26 cellular contexts compared by ENCODE assay signal in genomic region chr2:224776795-224777562, GRCh38.
A peak's percentile ranks its signal among the peaks of the same experiment; 100 is the strongest.
DNase-seq lines count a peak whose midpoint lies in the region; ATAC-seq and TF ChIP-seq lines count a peak whose summit lies in the region.
"Had no signal": no experiment of that assay in that cellular context is flagged by ENCODE, and none has a peak within 500 bp of the region (broad histone marks: within the 10 kb centered on the region; RNA-seq: fewer than 3 reads in every experiment).

No MANE protein-coding gene starts in this region.

- H3K27ac ChIP-seq in SU-DHL-6 (ENCODE audit: low read depth, low read length) = peak overlapping the region; percentile 55
- H3K27ac ChIP-seq: ovary, right atrium auricular region, tibial artery had no signal

- H3K9me3 ChIP-seq in SU-DHL-6 (ENCODE audit: insufficient read depth, low read length) = no peaks in the 10 kb centered on the region
- H3K9me3 ChIP-seq: ovary, right atrium auricular region, tibial artery had no signal

- no peak for ATAC-seq in activated naive CD8-positive, alpha-beta T cell treated with anti-CD3 and anti-CD28 coated beads, Interleukin-2, amount 50 U/mL, for 24 hours
- ATAC-seq in stimulated activated naive CD8-positive, alpha-beta T cell treated with anti-CD3 and anti-CD28 coated beads, Interleukin-15, amount 100 ng/mL, for 72 hours = no peak
- ATAC-seq: WTC11 had no signal

- H3K27me3 ChIP-seq in SU-DHL-6 (ENCODE audit: low read length) = no peaks in the 10 kb centered on the region
- H3K27me3 ChIP-seq: dorsolateral prefrontal cortex, ovary, right atrium auricular region, tibial artery had no signal

- H3K4me2 ChIP-seq in SU-DHL-6 (ENCODE audit: low read depth, low read length, poor library complexity, severe bottlenecking) = peak overlapping the region; percentile 18

- H3K4me3 Mint-ChIP-seq in activated naive CD8-positive, alpha-beta T cell = no peak overlapping the region
- no peak overlapping the region for H3K4me3 Mint-ChIP-seq in activated naive CD8-positive, alpha-beta T cell treated with anti-CD3 and anti-CD28 coated beads, Interleukin-2, amount 50 U/mL, for 24 hours
- no peak overlapping the region for H3K4me3 Mint-ChIP-seq in immature natural killer cell
- H3K4me3 Mint-ChIP-seq in stimulated activated naive CD8-positive, alpha-beta T cell treated with anti-CD3 and anti-CD28 coated beads, Interleukin-15, amount 100 ng/mL, for 72 hours = no peak overlapping the region
- H3K4me3 Mint-ChIP-seq in T-helper 2 cell treated with Interferon-gamma antibody and Interleukin-4, amounts not matched to agents 5 μg/mL and 100 μg/mL, for 36 hours = no peak overlapping the region
- H3K4me3 Mint-ChIP-seq: WTC11 had no signal

- no peak for DNase-seq in activated naive CD8-positive, alpha-beta T cell treated with anti-CD3 and anti-CD28 coated beads, Interleukin-2, amount 50 U/mL, for 24 hours
- no peak for DNase-seq in immature natural killer cell
- DNase-seq in stimulated activated naive CD8-positive, alpha-beta T cell treated with anti-CD3 and anti-CD28 coated beads, Interleukin-15, amount 100 ng/mL, for 72 hours = no peak
- DNase-seq in EL = no peak
- DNase-seq in T-helper 2 cell treated with Interferon-gamma antibody and Interleukin-4, amounts not matched to agents 5 μg/mL and 100 μg/mL, for 36 hours (ENCODE audit: low spot score) = no peak
- no peak for DNase-seq in DMS153 (lab: John Stamatoyannopoulos, UW)
- DNase-seq: activated CD8-positive, alpha-beta memory T cell treated with anti-CD3 and anti-CD28 coated beads for 24 hours; activated naive CD4-positive, alpha-beta T cell treated with anti-CD3 and anti-CD28 coated beads, Interleukin-2, amount 50 U/mL, for 16 hours; activated T-cell treated with anti-CD3 and anti-CD28 coated beads, Interleukin-2, amount 50 U/mL, for 48 hours; central memory CD4-positive, alpha-beta T cell; dorsolateral prefrontal cortex; glutamatergic neuron; naive B cell; NCI-H1105 treated with DMSO at 0.1 percent for 48 hours; NCI-H2029 treated with DMSO at 0.1 percent for 48 hours; NCI-H226; NCI-H82; ovary; stimulated activated CD4-positive, alpha-beta T cell treated with anti-CD3 and anti-CD28 coated beads, Interleukin-4, amount 100 ng/mL, for 1 hour; stimulated activated naive CD4-positive, alpha-beta T cell treated with Interleukin-2 at 50 U/mL for 16 hours; T1000; tibial artery had no signal

- H3K27me3 Mint-ChIP-seq in activated naive CD8-positive, alpha-beta T cell = no peaks in the 10 kb centered on the region
- no peaks in the 10 kb centered on the region for H3K27me3 Mint-ChIP-seq in activated naive CD8-positive, alpha-beta T cell treated with anti-CD3 and anti-CD28 coated beads, Interleukin-2, amount 50 U/mL, for 24 hours
- H3K27me3 Mint-ChIP-seq in immature natural killer cell (ENCODE audit: low read depth in 3 of 3) = peaks cover 0 to 1% (median 0%) of the 10 kb centered on the region in 3 donors
- no peaks in the 10 kb centered on the region for H3K27me3 Mint-ChIP-seq in stimulated activated naive CD8-positive, alpha-beta T cell treated with anti-CD3 and anti-CD28 coated beads, Interleukin-15, amount 100 ng/mL, for 72 hours
- no peaks in the 10 kb centered on the region for H3K27me3 Mint-ChIP-seq in T-helper 2 cell treated with Interferon-gamma antibody and Interleukin-4, amounts not matched to agents 5 μg/mL and 100 μg/mL, for 36 hours (ENCODE audit: low read depth)
- H3K27me3 Mint-ChIP-seq: naive B cell had no signal

- H3F3A ChIP-seq in SU-DHL-6 (ENCODE audit: insufficient read depth) = peaks cover 4% of the 10 kb centered on the region; the same call in 1 of the 2 replicates

- H3K27ac Mint-ChIP-seq in activated naive CD8-positive, alpha-beta T cell = peak overlapping the region; percentile 31
- H3K27ac Mint-ChIP-seq in activated naive CD8-positive, alpha-beta T cell treated with anti-CD3 and anti-CD28 coated beads, Interleukin-2, amount 50 U/mL, for 24 hours = no peak overlapping the region
- H3K27ac Mint-ChIP-seq in immature natural killer cell = peak overlapping the region in 4 of 6 donors; percentile 8 to 65 (median 14)
- H3K27ac Mint-ChIP-seq in stimulated activated naive CD8-positive, alpha-beta T cell treated with anti-CD3 and anti-CD28 coated beads, Interleukin-15, amount 100 ng/mL, for 72 hours = peak overlapping the region; percentile 37 to 54
- no peak overlapping the region for H3K27ac Mint-ChIP-seq in T-helper 2 cell treated with Interferon-gamma antibody and Interleukin-4, amounts not matched to agents 5 μg/mL and 100 μg/mL, for 36 hours
- H3K27ac Mint-ChIP-seq: WTC11 had no signal

- H3K79me2 ChIP-seq in SU-DHL-6 (ENCODE audit: insufficient read depth, low read length) = no peaks in the 10 kb centered on the region

- H3K4me1 Mint-ChIP-seq in activated naive CD8-positive, alpha-beta T cell (ENCODE audit: low read depth) = peaks cover 4% of the 10 kb centered on the region
- peaks cover 3% of the 10 kb centered on the region for H3K4me1 Mint-ChIP-seq in activated naive CD8-positive, alpha-beta T cell treated with anti-CD3 and anti-CD28 coated beads, Interleukin-2, amount 50 U/mL, for 24 hours
- peaks cover 0 to 8% of the 10 kb centered on the region in 2 donors for H3K4me1 Mint-ChIP-seq in immature natural killer cell
- no peaks in the 10 kb centered on the region for H3K4me1 Mint-ChIP-seq in stimulated activated naive CD8-positive, alpha-beta T cell treated with anti-CD3 and anti-CD28 coated beads, Interleukin-15, amount 100 ng/mL, for 72 hours
- peaks cover 4% of the 10 kb centered on the region for H3K4me1 Mint-ChIP-seq in T-helper 2 cell treated with Interferon-gamma antibody and Interleukin-4, amounts not matched to agents 5 μg/mL and 100 μg/mL, for 36 hours (ENCODE audit: low read depth)

- no peak overlapping the region for H3K4me3 ChIP-seq in SU-DHL-6 (ENCODE audit: insufficient read depth, low read length, poor library complexity, severe bottlenecking)
- H3K4me3 ChIP-seq: dorsolateral prefrontal cortex, ovary, right atrium auricular region, tibial artery had no signal

- H3K36me3 ChIP-seq in SU-DHL-6 (ENCODE audit: low read length) = no peaks in the 10 kb centered on the region
- H3K36me3 ChIP-seq: ovary, right atrium auricular region had no signal

- no peaks in the 10 kb centered on the region for H3K9me3 Mint-ChIP-seq in activated naive CD8-positive, alpha-beta T cell (ENCODE audit: low read depth)
- H3K9me3 Mint-ChIP-seq in activated naive CD8-positive, alpha-beta T cell treated with anti-CD3 and anti-CD28 coated beads, Interleukin-2, amount 50 U/mL, for 24 hours = no peaks in the 10 kb centered on the region
- H3K9me3 Mint-ChIP-seq in immature natural killer cell = no peaks in the 10 kb centered on the region
- no peaks in the 10 kb centered on the region for H3K9me3 Mint-ChIP-seq in stimulated activated naive CD8-positive, alpha-beta T cell treated with anti-CD3 and anti-CD28 coated beads, Interleukin-15, amount 100 ng/mL, for 72 hours
- no peaks in the 10 kb centered on the region for H3K9me3 Mint-ChIP-seq in T-helper 2 cell treated with Interferon-gamma antibody and Interleukin-4, amounts not matched to agents 5 μg/mL and 100 μg/mL, for 36 hours
- H3K9me3 Mint-ChIP-seq: naive B cell, WTC11 had no signal

- no peaks in the 10 kb centered on the region for H4K20me1 ChIP-seq in SU-DHL-6 (ENCODE audit: low read depth, low read length)

- H3K9ac ChIP-seq in SU-DHL-6 (ENCODE audit: low read length) = peak overlapping the region; percentile 17; the same call in 1 of the 2 replicates

- no peaks in the 10 kb centered on the region for H3K9me2 ChIP-seq in SU-DHL-6 (replicated peaks; ENCODE audit: insufficient read depth, low read length)

- H2AFZ ChIP-seq in SU-DHL-6 (ENCODE audit: low read depth, low read length, severe bottlenecking) = peak overlapping the region; percentile 59

- peaks cover 5% of the 10 kb centered on the region for H3K36me3 Mint-ChIP-seq in activated naive CD8-positive, alpha-beta T cell
- H3K36me3 Mint-ChIP-seq in activated naive CD8-positive, alpha-beta T cell treated with anti-CD3 and anti-CD28 coated beads, Interleukin-2, amount 50 U/mL, for 24 hours (ENCODE audit: low read depth) = peaks cover 47% of the 10 kb centered on the region
- H3K36me3 Mint-ChIP-seq in immature natural killer cell = peaks cover 20 to 52% (median 24%) of the 10 kb centered on the region in 3 donors
- H3K36me3 Mint-ChIP-seq in T-helper 2 cell treated with Interferon-gamma antibody and Interleukin-4, amounts not matched to agents 5 μg/mL and 100 μg/mL, for 36 hours (ENCODE audit: low read depth) = peaks cover 62% of the 10 kb centered on the region
- H3K36me3 Mint-ChIP-seq: WTC11 had no signal

- no peak for TF ChIP-seq CTCF in SU-DHL-6 (IDR thresholded peaks at IDR 0.05; ENCODE audit: insufficient read depth, low read length, poor library complexity, severe bottlenecking)

Comparison
In these comparisons a context has a peak if more than half of its experiments do, and no peak if none do; other contexts are left out.
1. H3K27ac Mint-ChIP-seq: peak in activated naive CD8-positive, alpha-beta T cell (single experiment), immature natural killer cell (4 of 6) and stimulated activated naive CD8-positive, alpha-beta T cell treated with anti-CD3 and anti-CD28 coated beads, Interleukin-15, amount 100 ng/mL, for 72 hours (2 of 2); none in activated naive CD8-positive, alpha-beta T cell treated with anti-CD3 and anti-CD28 coated beads, Interleukin-2, amount 50 U/mL, for 24 hours (single experiment) and T-helper 2 cell treated with Interferon-gamma antibody and Interleukin-4, amounts not matched to agents 5 μg/mL and 100 μg/mL, for 36 hours (single experiment).